In the genomic region with DNA sequence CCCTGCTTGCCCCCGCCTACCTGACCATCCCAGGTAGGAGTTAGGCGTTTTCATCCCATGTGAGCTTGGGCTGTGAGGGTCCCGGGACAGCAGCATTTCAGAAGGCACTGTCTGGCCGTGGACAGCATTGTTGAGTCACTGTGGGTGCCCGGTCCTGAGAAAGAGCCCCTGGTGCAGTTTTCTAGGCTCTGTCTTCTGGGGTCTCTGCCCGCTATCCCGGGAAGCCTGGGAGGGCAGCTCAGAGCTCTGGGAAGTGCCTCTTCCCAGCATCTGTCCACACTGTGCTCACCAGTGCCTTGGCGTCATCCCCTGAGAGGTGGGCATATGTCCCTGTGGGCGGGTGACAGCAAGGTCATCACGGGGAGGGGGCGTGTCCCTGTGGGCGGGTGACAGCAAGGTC, we compare ENCODE assay signal across 19 cellular contexts. TPM values are rescaled to one million over a fixed set of nuclear protein-coding genes. Genes with fewer than 3 reads are reported as not detected.
A peak's percentile ranks its signal among the peaks of the same experiment; 100 is the strongest.
DNase-seq lines count a peak whose midpoint lies in the region; ATAC-seq, FAIRE-seq and TF ChIP-seq lines count a peak whose summit lies in the region.
"Had no signal": no experiment of that assay in that cellular context is flagged by ENCODE, and none has a peak within 500 bp of the region (broad histone marks: within the 10 kb centered on the region; RNA-seq: fewer than 3 reads in every experiment).

No MANE protein-coding gene starts in this region.

- H3K27ac Mint-ChIP-seq in osteocyte (ENCODE audit: unreplicated experiment) = no peak overlapping the region
- H3K27ac Mint-ChIP-seq: CD4-positive, CD25-positive, alpha-beta regulatory T cell; CD8-positive, alpha-beta memory T cell; H9 had no signal

- H3K4me3 ChIP-seq in SK-N-SH (ENCODE audit: low read depth in 2 of 2, low read length in 1 of 2) (no peak overlapping the region), H7 (ENCODE audit: insufficient read depth, low read depth, low read length) (no peak overlapping the region), K562 (no peak overlapping the region)

- peak; percentile 19 for DNase-seq in SK-N-SH
- peak; percentile 47 for DNase-seq in H7
- DNase-seq in K562 (ENCODE audit: extremely low read depth in 1 of 4, low spot score in 3 of 4) = no peak
- peak; percentile 70 for DNase-seq in osteocyte (ENCODE audit: extremely low spot score, unreplicated experiment)
- no peak for DNase-seq in nucleus accumbens (lab: John Stamatoyannopoulos, UW)
- no peak for DNase-seq in HuH-7 (ENCODE audit: low spot score)
- DNase-seq: ACHN; C1 segment of cervical spinal cord; CD4-positive, CD25-positive, alpha-beta regulatory T cell; CD8-positive, alpha-beta memory T cell; COR-L47; DMS79 treated with DMSO at 0.1 percent for 48 hours; GF-D8; GOT3; H9 had no signal

- H3K9me3 ChIP-seq in SK-N-SH (no peaks in the 10 kb centered on the region), K562 (replicated peaks; ENCODE audit: control insufficient read depth, insufficient read depth, low read depth, low read length) (peaks cover 5% of the 10 kb centered on the region)
- H3K9me3 ChIP-seq: BE2C had no signal

- H2AFZ ChIP-seq in SK-N-SH (ENCODE audit: low read depth) (no peak overlapping the region), K562 (ENCODE audit: low read depth, low read length) (no peak overlapping the region)

- TF ChIP-seq EP300 in SK-N-SH (IDR thresholded peaks at IDR 0.05; ENCODE audit: borderline replicate concordance in 1 of 2, low read depth in 1 of 2, low read length in 1 of 2) (no peak), K562 (IDR thresholded peaks at IDR 0.05; ENCODE audit: low read length) (no peak)

- POLR2A ChIA-PET in SK-N-SH (lab: Yijun Ruan, JAX) (no interaction called here), K562 (lab: Yijun Ruan, JAX) (no interaction called here)

- H3K9me3 Mint-ChIP-seq in osteocyte (ENCODE audit: unreplicated experiment) = no peaks in the 10 kb centered on the region
- H3K9me3 Mint-ChIP-seq: CD4-positive, CD25-positive, alpha-beta regulatory T cell; CD8-positive, alpha-beta memory T cell had no signal

- H3K27me3 Mint-ChIP-seq in osteocyte (ENCODE audit: unreplicated experiment) = no peaks in the 10 kb centered on the region

- H3K4me1 Mint-ChIP-seq in osteocyte (ENCODE audit: unreplicated experiment) = peaks cover 8% of the 10 kb centered on the region

- no peaks in the 10 kb centered on the region for H3K36me3 Mint-ChIP-seq in osteocyte (ENCODE audit: unreplicated experiment)
- H3K36me3 Mint-ChIP-seq: CD4-positive, CD25-positive, alpha-beta regulatory T cell; CD8-positive, alpha-beta memory T cell had no signal

- TF ChIP-seq RAD21 in SK-N-SH (IDR thresholded peaks at IDR 0.05; ENCODE audit: low read length) (no peak), K562 (CRISPR knock-in tag; conservative IDR thresholded peaks at IDR 0.05 in 1 of 2, IDR thresholded peaks at IDR 0.05 in 1 of 2) (no peak)

- 49% methylated on average over 8 of the region's 12 CpGs for whole genome bisulfite sequencing in SK-N-SH (ENCODE audit: low lambda C conversion rate)
- 90% methylated on average over 8 of the region's 12 CpGs for WGBS in K562 (ENCODE audit: insufficient coverage, low coverage, missing lambda C conversion rate)

- no peak overlapping the region for H3K9ac ChIP-seq in SK-N-SH
- no peak overlapping the region for H3K9ac ChIP-seq in K562 (ENCODE audit: insufficient read depth in 1 of 2, low read depth in 2 of 2, low read length in 2 of 2)

- no peak for FAIRE-seq in K562 (lab: Jason Lieb, UNC)
- FAIRE-seq: A204.1, D721Med had no signal

- H3K79me2 ChIP-seq in SK-N-SH (ENCODE audit: insufficient read depth) (no peaks in the 10 kb centered on the region), K562 (ENCODE audit: control insufficient read depth, insufficient read depth, low read length) (no peaks in the 10 kb centered on the region; the same call in 2 of the 3 replicates)

- BruUV-seq in K562 (replicated peaks; lab: Mats Ljungman, UMichigan) = no TSS peak

- ATAC-seq in SK-N-SH treated with all-trans-retinoic acid at 6 μM for 48 hours = no peak
- ATAC-seq in K562 = no peak

- H3K9me2 ChIP-seq in SK-N-SH = no peaks in the 10 kb centered on the region

- intact Hi-C loops in K562 (cut with micrococcal nuclease) = no loop called here

- no peaks in the 10 kb centered on the region for H3K27me3 ChIP-seq in SK-N-SH (ENCODE audit: insufficient read depth)
- peaks cover 29% of the 10 kb centered on the region for H3K27me3 ChIP-seq in H7 (ENCODE audit: control insufficient read depth, insufficient read depth, low read length)
- no peaks in the 10 kb centered on the region for H3K27me3 ChIP-seq in K562 (ENCODE audit: control insufficient read depth in 2 of 2, insufficient read depth in 2 of 2, low read length in 2 of 2)

- H3K4me2 ChIP-seq in SK-N-SH (no peak overlapping the region), K562 (ENCODE audit: insufficient read depth, low read length) (no peak overlapping the region)

- no peaks in the 10 kb centered on the region for H4K20me1 ChIP-seq in SK-N-SH (ENCODE audit: insufficient read depth)
- H4K20me1 ChIP-seq in K562 (replicated peaks; ENCODE audit: control insufficient read depth, insufficient read depth, low read length) = no peaks in the 10 kb centered on the region

- TF ChIP-seq CTCF in SK-N-SH (IDR thresholded peaks at IDR 0.05) = no peak
- no peak for TF ChIP-seq CTCF in K562 (IDR thresholded peaks at IDR 0.05 in 2 of 3, conservative IDR thresholded peaks at IDR 0.05 in 1 of 3; ENCODE audit: insufficient read depth in 2 of 3, low read depth in 1 of 3, low read length in 3 of 3)
- no peak for TF ChIP-seq CTCF in osteocyte (IDR thresholded peaks at IDR 0.05)

- no peak overlapping the region for H3K27ac ChIP-seq in SK-N-SH (ENCODE audit: low read depth in 2 of 2, low read length in 1 of 2)
- H3K27ac ChIP-seq in K562 (ENCODE audit: extremely low read depth, low read depth, low read length) = no peak overlapping the region

- no peak for TF ChIP-seq POLR2A in K562 (conservative IDR thresholded peaks at IDR 0.05)

- CTCF ChIA-PET in SK-N-SH (lab: Yijun Ruan, JAX) = no interaction called here
- CTCF ChIA-PET in K562 (lab: Yijun Ruan, JAX; ENCODE audit: low intra/inter-chr PET ratio) = no interaction called here

- H3K36me3 ChIP-seq in SK-N-SH (replicated peaks in 1 of 2; ENCODE audit: control insufficient read depth in 1 of 2, insufficient read depth in 2 of 2, low read length in 1 of 2) (no peaks in the 10 kb centered on the region), H7 (replicated peaks; ENCODE audit: control insufficient read depth, insufficient read depth, low read length) (no peaks in the 10 kb centered on the region), K562 (ENCODE audit: control insufficient read depth, insufficient read depth, low read length) (no peaks in the 10 kb centered on the region)
- H3K36me3 ChIP-seq: BE2C had no signal

- H3F3A ChIP-seq in SK-N-SH (replicated peaks; ENCODE audit: insufficient read depth) = peaks cover 9% of the 10 kb centered on the region

- H3K4me1 ChIP-seq in SK-N-SH (ENCODE audit: control insufficient read depth in 1 of 2, insufficient read depth in 2 of 2, low read depth in 1 of 2, low read length in 1 of 2) (peaks cover 0 to 21% of the 10 kb centered on the region in 2 experiments; a peak in 1 of 4 replicates), K562 (replicated peaks in 1 of 2; ENCODE audit: control insufficient read depth in 2 of 2, insufficient read depth in 2 of 2, low read length in 2 of 2) (peaks cover 3 to 35% of the 10 kb centered on the region in 2 experiments)
- H3K4me1 ChIP-seq: BE2C had no signal

- in situ Hi-C loops in K562 (cut with MboI) = no loop called here

- H3K4me3 Mint-ChIP-seq in osteocyte (ENCODE audit: unreplicated experiment) = no peak overlapping the region
- H3K4me3 Mint-ChIP-seq: CD4-positive, CD25-positive, alpha-beta regulatory T cell; CD8-positive, alpha-beta memory T cell had no signal

- no peaks in the 10 kb centered on the region for H3K9me1 ChIP-seq in K562 (ENCODE audit: control insufficient read depth, insufficient read depth, low read length)

RNA-seq across cellular contexts. Expression of a gene that starts 11.4 kb away (rescaled TPM):
- 3.3 and 3.7 TPM in 2 replicates for polyA plus RNA-seq in SK-N-SH (2012; rRNA removed)
- 4.4 and 4.6 TPM in 2 replicates for polyA plus RNA-seq in SK-N-SH (2012; cell fraction: cytosol; rRNA removed)
- 2.5 and 5.1 TPM in 2 replicates for polyA plus RNA-seq in SK-N-SH (2012; cell fraction: nucleus; rRNA removed)
- 19.8 and 29.9 TPM in 2 replicates for total RNA-seq in H7 (2014; rRNA removed; shearing (Covaris generic))
- 15.0 and 38.1 TPM in 2 replicates for total RNA-seq in K562 (2011; cell fraction: chromatin; rRNA removed; ENCODE audit: low replicate concordance)
- total RNA-seq in K562 (2011; cell fraction: nucleolus; rRNA removed) = 14.7 and 18.0 TPM in 2 replicates
- 13.5 and 16.2 TPM in 2 replicates for total RNA-seq in K562 (2011; cell fraction: nucleoplasm; rRNA removed)
- total RNA-seq in K562 (2014; rRNA removed) = 9.8 and 10.9 TPM in 2 replicates
- total RNA-seq in K562 (2014; rRNA removed; fragmentation: Illumina TruSeq; extraction: Trizol) = 18.3 and 21.1 TPM in 2 replicates
- total RNA-seq in K562 (2015; rRNA removed; fragmentation: Illumina TruSeq; extraction: Trizol) = 14.4 and 16.1 TPM in 2 replicates
- 8.0 and 10.2 TPM in 2 replicates for total RNA-seq in K562 (2021)
- polyA plus RNA-seq in K562 (2011; rRNA removed) = 8.2 and 10.9 TPM in 2 replicates
- polyA plus RNA-seq in K562 (2011; cell fraction: cytosol; rRNA removed) = 5.2 and 5.7 TPM in 2 replicates
- polyA plus RNA-seq in K562 (2011; cell fraction: nucleus; rRNA removed) = 3.2 and 3.9 TPM in 2 replicates
- polyA plus RNA-seq in K562 (2012) = 6.4 and 8.0 TPM in 2 replicates
- polyA plus RNA-seq in K562 (2014; fragmentation: Illumina TruSeq; extraction: Trizol) = 10.3 and 12.1 TPM in 2 replicates
- polyA plus RNA-seq in K562 (2014; fragmentation: Nextera tagmentation; extraction: Ambion mirVana) = 1 to 10 TPM; 5.3 to 6.3 TPM
- 8.2 and 9.2 TPM in 2 replicates for polyA plus RNA-seq in K562 (2014; rRNA removed)
- 15.3 and 21.4 TPM in 2 replicates for polyA minus RNA-seq in K562 (2011; rRNA and poly(A)+ RNA removed)
- 4.2 and 5.3 TPM in 2 replicates for polyA minus RNA-seq in K562 (2011; cell fraction: cytosol; rRNA and poly(A)+ RNA removed)
- 9.8 and 17.3 TPM in 2 replicates for polyA minus RNA-seq in K562 (2011; cell fraction: nucleus; rRNA and poly(A)+ RNA removed)
- total RNA-seq in osteocyte = 10.0 and 11.4 TPM in 2 replicates

RNA-seq across cellular contexts. Expression of a gene that starts 36.9 kb away (rescaled TPM):
- polyA plus RNA-seq in SK-N-SH (2012; rRNA removed) (0.84 and 1.4 TPM in 2 replicates), K562 (2011; rRNA removed) (9.7 and 11.8 TPM in 2 replicates), K562 (2014; fragmentation: Illumina TruSeq; extraction: Trizol) (11.1 and 12.4 TPM in 2 replicates), K562 (2014; fragmentation: Nextera tagmentation; extraction: Ambion mirVana) (10 to 100 TPM; 17.3 to 23.4 TPM), K562 (2014; rRNA removed) (8.2 and 8.7 TPM in 2 replicates)
- polyA plus RNA-seq in SK-N-SH (2012; cell fraction: cytosol; rRNA removed) = 1.6 and 2.0 TPM in 2 replicates
- polyA plus RNA-seq in SK-N-SH (2012; cell fraction: nucleus; rRNA removed) = 0.43 and 0.93 TPM in 2 replicates
- 16.4 and 28.7 TPM in 2 replicates for total RNA-seq in H7 (2014; rRNA removed; shearing (Covaris generic))
- total RNA-seq in K562 (2011; cell fraction: chromatin; rRNA removed; ENCODE audit: low replicate concordance) = 4.5 and 17.1 TPM in 2 replicates
- total RNA-seq in K562 (2011; cell fraction: nucleolus; rRNA removed) = 2.8 and 5.1 TPM in 2 replicates
- total RNA-seq in K562 (2011; cell fraction: nucleoplasm; rRNA removed) = 6.5 and 7.7 TPM in 2 replicates
- total RNA-seq in K562 (2014; rRNA removed) (6.7 and 8.9 TPM in 2 replicates), K562 (2014; rRNA removed; fragmentation: Illumina TruSeq; extraction: Trizol) (14.5 and 17.8 TPM in 2 replicates), K562 (2015; rRNA removed; fragmentation: Illumina TruSeq; extraction: Trizol) (10.3 and 11.2 TPM in 2 replicates), K562 (2021) (7.1 and 7.9 TPM in 2 replicates), osteocyte (3.3 TPM in 2 replicates)
- 1.1 and 2.6 TPM in 2 replicates for polyA plus RNA-seq in K562 (2011; cell fraction: cytosol; rRNA removed)
- 2.7 and 4.4 TPM in 2 replicates for polyA plus RNA-seq in K562 (2011; cell fraction: nucleus; rRNA removed)
- polyA plus RNA-seq in K562 (2012) = 5.9 and 6.1 TPM in 2 replicates
- 11.7 and 13.9 TPM in 2 replicates for polyA minus RNA-seq in K562 (2011; rRNA and poly(A)+ RNA removed)
- 3.2 and 4.0 TPM in 2 replicates for polyA minus RNA-seq in K562 (2011; cell fraction: cytosol; rRNA and poly(A)+ RNA removed)
- 3.4 and 6.0 TPM in 2 replicates for polyA minus RNA-seq in K562 (2011; cell fraction: nucleus; rRNA and poly(A)+ RNA removed)

RNA-seq across cellular contexts. Expression of a gene that starts 56.3 kb away (rescaled TPM):
- polyA plus RNA-seq in SK-N-SH (2012; rRNA removed) (2.7 and 3.8 TPM in 2 replicates), K562 (2011; rRNA removed) (20.2 TPM in 2 replicates), K562 (2014; fragmentation: Illumina TruSeq; extraction: Trizol) (14.7 and 15.0 TPM in 2 replicates), K562 (2014; fragmentation: Nextera tagmentation; extraction: Ambion mirVana) (10 to 100 TPM in 1 of 2 experiments, 1 to 10 TPM in 1; 7.6 to 13.6 TPM), K562 (2014; rRNA removed) (12.5 and 13.5 TPM in 2 replicates)
- 4.2 and 4.3 TPM in 2 replicates for polyA plus RNA-seq in SK-N-SH (2012; cell fraction: cytosol; rRNA removed)
- polyA plus RNA-seq in SK-N-SH (2012; cell fraction: nucleus; rRNA removed) = 4.8 and 6.7 TPM in 2 replicates
- 50.3 and 54.5 TPM in 2 replicates for total RNA-seq in H7 (2014; rRNA removed; shearing (Covaris generic))
- 52.9 and 136 TPM in 2 replicates for total RNA-seq in K562 (2011; cell fraction: chromatin; rRNA removed; ENCODE audit: low replicate concordance)
- total RNA-seq in K562 (2011; cell fraction: nucleolus; rRNA removed) = 31.4 and 39.0 TPM in 2 replicates
- 62.0 and 100 TPM in 2 replicates for total RNA-seq in K562 (2011; cell fraction: nucleoplasm; rRNA removed)
- total RNA-seq in K562 (2014; rRNA removed) (28.2 and 31.2 TPM in 2 replicates), K562 (2014; rRNA removed; fragmentation: Illumina TruSeq; extraction: Trizol) (71.5 and 74.9 TPM in 2 replicates), K562 (2015; rRNA removed; fragmentation: Illumina TruSeq; extraction: Trizol) (63.2 and 68.5 TPM in 2 replicates), K562 (2021) (43.1 and 47.1 TPM in 2 replicates), osteocyte (19.6 and 22.2 TPM in 2 replicates)
- polyA plus RNA-seq in K562 (2011; cell fraction: cytosol; rRNA removed) = 3.4 and 9.2 TPM in 2 replicates
- 13.8 and 23.5 TPM in 2 replicates for polyA plus RNA-seq in K562 (2011; cell fraction: nucleus; rRNA removed)
- 9.4 and 9.9 TPM in 2 replicates for polyA plus RNA-seq in K562 (2012)
- polyA minus RNA-seq in K562 (2011; rRNA and poly(A)+ RNA removed) = 141 and 252 TPM in 2 replicates
- 58.9 and 64.8 TPM in 2 replicates for polyA minus RNA-seq in K562 (2011; cell fraction: cytosol; rRNA and poly(A)+ RNA removed)
- polyA minus RNA-seq in K562 (2011; cell fraction: nucleus; rRNA and poly(A)+ RNA removed) = 21.0 and 48.3 TPM in 2 replicates

Comparison
In these comparisons a context has a peak if more than half of its experiments do, and no peak if none do; other contexts are left out.
1. DNase-seq: peak in SK-N-SH (single experiment), H7 (single experiment) and osteocyte (single experiment); none in K562 (0 of 4), nucleus accumbens (0 of 56) and HuH-7 (single experiment).